13 cellular contexts compared by ENCODE assay signal in genomic region chr15:63997715-63998442, GRCh38. TPM values are rescaled to one million over a fixed set of nuclear protein-coding genes. Genes with fewer than 3 reads are reported as not detected.
DNase-seq lines count a peak whose midpoint lies in the region; ATAC-seq lines count a peak whose summit lies in the region.
"Had no signal": no experiment of that assay in that cellular context is flagged by ENCODE, and none has a peak within 500 bp of the region (broad histone marks: within the 10 kb centered on the region; RNA-seq: fewer than 3 reads in every experiment).

No MANE protein-coding gene starts in this region.

- ATAC-seq in esophagus mucosa (peak; percentile 33), sciatic nerve (no peak), HG03108 (IDR thresholded peaks at IDR 0.05; ENCODE audit: unreplicated experiment) (no peak)
- ATAC-seq: HCT116 had no signal

- intact Hi-C loops in sciatic nerve (cut with DNase I): no loop called here

- DNase-seq in EH (ENCODE audit: low read depth): peak; percentile 24
- peak; percentile 40 for DNase-seq in LHCN-M2 (ENCODE audit: low read depth)
- peak; percentile 13 for DNase-seq in sciatic nerve (ENCODE audit: low spot score)
- no peak for DNase-seq in NOMO-1 treated with DMSO at 0.1 percent for 48 hours (lab: John Stamatoyannopoulos, UW; ENCODE audit: unreplicated experiment)
- DNase-seq in C1 segment of cervical spinal cord (lab: John Stamatoyannopoulos, UW): no peak
- DNase-seq: head of caudate nucleus, NCI-H1694 treated with DMSO at 0.1 percent for 48 hours, NCI-H748 treated with DMSO at 0.1 percent for 48 hours, retina, SIG-M5 had no signal

RNA-seq across cellular contexts. Expression of gene DAPK2, which starts 48.4 kb away (rescaled TPM):
- 0.06 and 2.2 TPM in 2 replicates for total RNA-seq in LHCN-M2 (2014; rRNA removed)
- 1.1 TPM for polyA plus RNA-seq in LHCN-M2 (2012)
- 9.6 TPM for total RNA-seq in esophagus mucosa
- 36.9 TPM for total RNA-seq in sciatic nerve

Comparison
In these comparisons a context has a peak if more than half of its experiments do, and no peak if none do; other contexts are left out.
1. DNase-seq: peak in EH (single experiment), LHCN-M2 (single experiment) and sciatic nerve (single experiment); none in NOMO-1 treated with DMSO at 0.1 percent for 48 hours (single experiment) and C1 segment of cervical spinal cord (0 of 14).